10 cellular contexts compared by ENCODE assay signal in genomic region chr1:91827094-91828006, GRCh38. TPM values are rescaled to one million over a fixed set of nuclear protein-coding genes. Genes with fewer than 3 reads are reported as not detected.
A peak's percentile ranks its signal among the peaks of the same experiment; 100 is the strongest.
DNase-seq lines count a peak whose midpoint lies in the region; ATAC-seq, FAIRE-seq and TF ChIP-seq lines count a peak whose summit lies in the region.
"Had no signal": no experiment of that assay in that cellular context is flagged by ENCODE, and none has a peak within 500 bp of the region (broad histone marks: within the 10 kb centered on the region; RNA-seq: fewer than 3 reads in every experiment).

No MANE protein-coding gene starts in this region.

- H3K27me3 ChIP-seq in HepG2 (ENCODE audit: control insufficient read depth in 1 of 2, insufficient read depth in 2 of 2, low read length in 2 of 2) (no peaks in the 10 kb centered on the region), suprapubic skin (no peaks in the 10 kb centered on the region)
- H3K27me3 ChIP-seq: neutrophil had no signal

- H3K79me2 ChIP-seq in HepG2 (ENCODE audit: insufficient read depth, low read length), result peaks cover 80% of the 10 kb centered on the region

- TF ChIP-seq RAD21 in HepG2 (CRISPR knock-in tag; IDR thresholded peaks at IDR 0.05), result no peak

- peak overlapping the region; percentile 84 for H3K9ac ChIP-seq in HepG2 (ENCODE audit: insufficient read depth, low read depth, low read length)

- in situ Hi-C loops in HepG2 (cut with HindIII; ENCODE audit: extremely low pct_ligation_motif_present, low pct_unique_long_range_greater_than_20kb), result no loop called here

- peak; percentile 91 to 92; a peak in 3 of 4 replicates for TF ChIP-seq EP300 in HepG2 (IDR thresholded peaks at IDR 0.05; ENCODE audit: low read depth in 2 of 2, low read length in 2 of 2)
- TF ChIP-seq EP300 in HepG2 (CRISPR knock-in tag; IDR thresholded peaks at IDR 0.05; ENCODE audit: borderline replicate concordance), result peak; percentile 81
- peak; percentile 61 for TF ChIP-seq EP300 in suprapubic skin (IDR thresholded peaks at IDR 0.05)

- BruUV-seq in HepG2 (replicated peaks; lab: Mats Ljungman, UMichigan), result no TSS peak

- H3K4me1 ChIP-seq in HepG2 (ENCODE audit: insufficient read depth, low read length) (peaks cover 99% of the 10 kb centered on the region), suprapubic skin (peaks cover 58% of the 10 kb centered on the region)

- TF ChIP-seq POLR2A in HepG2 (IDR thresholded peaks at IDR 0.05; ENCODE audit: insufficient read depth in 1 of 2, low read depth in 2 of 2, low read length in 2 of 2), result peak; percentile 54 to 57; a peak in 3 of 4 replicates
- no peak for TF ChIP-seq POLR2A in suprapubic skin (IDR thresholded peaks at IDR 0.05)

- no peaks in the 10 kb centered on the region for H3K9me3 ChIP-seq in HepG2 (ENCODE audit: low read length)
- no peaks in the 10 kb centered on the region for H3K9me3 ChIP-seq in suprapubic skin
- H3K9me3 ChIP-seq: neutrophil had no signal

- intact Hi-C loops in HepG2 (cut with micrococcal nuclease; ENCODE audit: unreplicated experiment), result loop anchor here (2.0 to 5.0 kb wide), 2 partner anchors 57 to 325 kb away; partner anchors contain the start of gene CDC7

- H2AFZ ChIP-seq in HepG2 (ENCODE audit: low read length), result no peak overlapping the region

- under 1% methylated on average over 15 of the region's 15 CpGs for WGBS in HepG2 (ENCODE audit: low lambda C conversion rate)
- WGBS in suprapubic skin, result 50% methylated on average over 15 of the region's 15 CpGs

- H4K20me1 ChIP-seq in HepG2 (ENCODE audit: insufficient read depth, low read length), result no peaks in the 10 kb centered on the region

- H3K36me3 ChIP-seq in HepG2 (replicated peaks in 1 of 2; ENCODE audit: control insufficient read depth in 1 of 2, insufficient read depth in 2 of 2, low read length in 2 of 2) (peaks cover 0 to 3% of the 10 kb centered on the region in 2 experiments; a peak in 2 of 5 replicates), suprapubic skin (no peaks in the 10 kb centered on the region)
- H3K36me3 ChIP-seq: neutrophil had no signal

- ATAC-seq in HepG2, result peak; percentile 87
- no peak for ATAC-seq in GM21723 (IDR thresholded peaks at IDR 0.05; ENCODE audit: unreplicated experiment)

- POLR2A ChIA-PET in HepG2 (lab: Yijun Ruan, JAX), result interaction anchor here (0.8 to 4.3 kb wide), 13 partner anchors 8 to 58 kb away, joined by 3 to 26 read pairs (median 5); partner anchors contain the start of gene TGFBR3

- TF ChIP-seq CTCF in HepG2 (CRISPR knock-in tag; IDR thresholded peaks at IDR 0.05) (no peak), suprapubic skin (IDR thresholded peaks at IDR 0.05) (no peak)

- peak; percentile 94 for FAIRE-seq in HepG2 (lab: Jason Lieb, UNC)

- H3K27ac ChIP-seq in HepG2 (ENCODE audit: extremely low read length, insufficient read depth, low read length) (peak overlapping the region; percentile 97), suprapubic skin (peak overlapping the region; percentile 75)
- H3K27ac ChIP-seq: neutrophil had no signal

- peak overlapping the region in 1 of 3 experiments; percentile 58; a peak in 2 of 6 replicates for H3K4me3 ChIP-seq in HepG2 (replicated peaks in 1 of 3; ENCODE audit: insufficient read depth in 1 of 3, low read depth in 2 of 3, low read length in 3 of 3)
- no peak overlapping the region for H3K4me3 ChIP-seq in suprapubic skin

- DNase-seq in NCI-H748 (lab: John Stamatoyannopoulos, UW; ENCODE audit: unreplicated experiment) (peak; percentile 22), NCI-H748 treated with DMSO at 0.1 percent for 48 hours (lab: John Stamatoyannopoulos, UW) (no peak), HepG2 (ENCODE audit: low spot score) (peak; percentile 99), suprapubic skin (ENCODE audit: low spot score in 2 of 2) (peak in 1 of 2 donors; percentile 78), iPS-NIHi7 (ENCODE audit: extremely low spot score) (no peak)
- peak; percentile 23 for DNase-seq in central memory CD4-positive, alpha-beta T cell
- no peak for DNase-seq in NK-92 treated with Interleukin-12 subunit alpha and Interleukin-12 subunit beta, amount 100 ng/mL, for 24 hours (lab: John Stamatoyannopoulos, UW)
- DNase-seq: activated CD4-positive, alpha-beta T cell treated with anti-CD3 and anti-CD28 coated beads for 1 hour had no signal

- CTCF ChIA-PET in HepG2 (lab: Yijun Ruan, JAX; ENCODE audit: low intra/inter-chr PET ratio, low total read pairs), result no interaction called here

- H3K4me2 ChIP-seq in HepG2 (ENCODE audit: low read depth, low read length), result peak overlapping the region; percentile 92

TF ChIP-seq in HepG2, 621 proteins besides CTCF, POLR2A, EP300 and RAD21 (continues in another document):
- TF ChIP-seq, protein P1, sequence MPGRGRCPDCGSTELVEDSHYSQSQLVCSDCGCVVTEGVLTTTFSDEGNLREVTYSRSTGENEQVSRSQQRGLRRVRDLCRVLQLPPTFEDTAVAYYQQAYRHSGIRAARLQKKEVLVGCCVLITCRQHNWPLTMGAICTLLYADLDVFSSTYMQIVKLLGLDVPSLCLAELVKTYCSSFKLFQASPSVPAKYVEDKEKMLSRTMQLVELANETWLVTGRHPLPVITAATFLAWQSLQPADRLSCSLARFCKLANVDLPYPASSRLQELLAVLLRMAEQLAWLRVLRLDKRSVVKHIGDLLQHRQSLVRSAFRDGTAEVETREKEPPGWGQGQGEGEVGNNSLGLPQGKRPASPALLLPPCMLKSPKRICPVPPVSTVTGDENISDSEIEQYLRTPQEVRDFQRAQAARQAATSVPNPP (CRISPR knock-in tag; IDR thresholded peaks at IDR 0.05), result no peak
- TF ChIP-seq, protein P2, sequence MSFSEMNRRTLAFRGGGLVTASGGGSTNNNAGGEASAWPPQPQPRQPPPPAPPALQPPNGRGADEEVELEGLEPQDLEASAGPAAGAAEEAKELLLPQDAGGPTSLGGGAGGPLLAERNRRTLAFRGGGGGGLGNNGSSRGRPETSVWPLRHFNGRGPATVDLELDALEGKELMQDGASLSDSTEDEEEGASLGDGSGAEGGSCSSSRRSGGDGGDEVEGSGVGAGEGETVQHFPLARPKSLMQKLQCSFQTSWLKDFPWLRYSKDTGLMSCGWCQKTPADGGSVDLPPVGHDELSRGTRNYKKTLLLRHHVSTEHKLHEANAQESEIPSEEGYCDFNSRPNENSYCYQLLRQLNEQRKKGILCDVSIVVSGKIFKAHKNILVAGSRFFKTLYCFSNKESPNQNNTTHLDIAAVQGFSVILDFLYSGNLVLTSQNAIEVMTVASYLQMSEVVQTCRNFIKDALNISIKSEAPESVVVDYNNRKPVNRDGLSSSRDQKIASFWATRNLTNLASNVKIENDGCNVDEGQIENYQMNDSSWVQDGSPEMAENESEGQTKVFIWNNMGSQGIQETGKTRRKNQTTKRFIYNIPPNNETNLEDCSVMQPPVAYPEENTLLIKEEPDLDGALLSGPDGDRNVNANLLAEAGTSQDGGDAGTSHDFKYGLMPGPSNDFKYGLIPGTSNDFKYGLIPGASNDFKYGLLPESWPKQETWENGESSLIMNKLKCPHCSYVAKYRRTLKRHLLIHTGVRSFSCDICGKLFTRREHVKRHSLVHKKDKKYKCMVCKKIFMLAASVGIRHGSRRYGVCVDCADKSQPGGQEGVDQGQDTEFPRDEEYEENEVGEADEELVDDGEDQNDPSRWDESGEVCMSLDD (CRISPR knock-in tag; IDR thresholded peaks at IDR 0.05; ENCODE audit: borderline replicate concordance), result no peak
- TF ChIP-seq SIN3B (IDR thresholded peaks at IDR 0.05; ENCODE audit: low read length) (0 out of 2 replicates have a peak, but pooled peaks have one; percentile 12), TCF7L2 (IDR thresholded peaks at IDR 0.05; ENCODE audit: low read depth, low read length) (peak; percentile 76), SALL2 (CRISPR knock-in tag; IDR thresholded peaks at IDR 0.05) (no peak), PHF21A (CRISPR knock-in tag; IDR thresholded peaks at IDR 0.05) (peak; percentile 80), SATB2 (CRISPR knock-in tag; IDR thresholded peaks at IDR 0.05) (no peak), FOXC1 (CRISPR knock-in tag; IDR thresholded peaks at IDR 0.05; ENCODE audit: borderline replicate concordance) (0 out of 2 replicates have a peak, but pooled peaks have one; percentile 28), PTBP1 (IDR thresholded peaks at IDR 0.05; ENCODE audit: low read depth, low read length, poor library complexity, severe bottlenecking) (no peak), ZNF562 (CRISPR knock-in tag; IDR thresholded peaks at IDR 0.05; ENCODE audit: borderline replicate concordance) (no peak)

RNA-seq across cellular contexts. Expression of gene TGFBR3, which starts 58.6 kb away (rescaled TPM):
- total RNA-seq in HepG2 (2016; rRNA removed; fragmentation: Illumina TruSeq; extraction: Trizol) (44.8 and 76.5 TPM in 2 replicates), suprapubic skin (100 to 1,000 TPM in 2 of 4 donors, 10 to 100 TPM in 2; 91.3 to 131 (median 114) TPM)
- 8.1 TPM in 2 replicates for total RNA-seq in HepG2 (2016; cell fraction: cytosol; rRNA removed; fragmentation: Illumina TruSeq; extraction: Trizol; ENCODE audit: low read depth)
- total RNA-seq in HepG2 (2016; cell fraction: insoluble cytoplasmic fraction; rRNA removed; fragmentation: Illumina TruSeq; extraction: Trizol), result 37.2 and 78.5 TPM in 2 replicates
- total RNA-seq in HepG2 (2016; cell fraction: membrane; rRNA removed; fragmentation: Illumina TruSeq; extraction: Trizol), result 23.2 and 23.6 TPM in 2 replicates
- 92.0 and 99.3 TPM in 2 replicates for total RNA-seq in HepG2 (2016; cell fraction: nucleus; rRNA removed; fragmentation: Illumina TruSeq; extraction: Trizol)
- polyA plus RNA-seq in HepG2 (2011; rRNA removed), result 146 and 195 TPM in 2 replicates
- polyA plus RNA-seq in HepG2 (2011; cell fraction: cytosol; rRNA removed), result 160 and 165 TPM in 2 replicates
- 88.3 and 110 TPM in 2 replicates for polyA plus RNA-seq in HepG2 (2011; cell fraction: nucleus; rRNA removed)
- polyA plus RNA-seq in HepG2 (2012), result 94.7 and 114 TPM in 2 replicates
- 1.5 and 1.6 TPM in 2 replicates for polyA plus RNA-seq in HepG2 (2016; cell fraction: cytosol; fragmentation: Illumina TruSeq; extraction: Trizol; ENCODE audit: low read depth)
- polyA plus RNA-seq in HepG2 (2016; cell fraction: insoluble cytoplasmic fraction; fragmentation: Illumina TruSeq; extraction: Trizol; ENCODE audit: low read depth), result 26.7 and 28.7 TPM in 2 replicates
- 5.7 and 6.6 TPM in 2 replicates for polyA plus RNA-seq in HepG2 (2016; cell fraction: membrane; fragmentation: Illumina TruSeq; extraction: Trizol; ENCODE audit: low read depth)
- 66.6 and 67.2 TPM in 2 replicates for polyA plus RNA-seq in HepG2 (2016; cell fraction: nucleus; fragmentation: Illumina TruSeq; extraction: Trizol; ENCODE audit: insufficient read depth, low read depth)
- 82.3 and 729 TPM in 2 replicates for polyA minus RNA-seq in HepG2 (2011; rRNA and poly(A)+ RNA removed; ENCODE audit: low replicate concordance)
- 295 and 307 TPM in 2 replicates for polyA minus RNA-seq in HepG2 (2011; cell fraction: cytosol; rRNA and poly(A)+ RNA removed)
- 324 and 354 TPM in 2 replicates for polyA minus RNA-seq in HepG2 (2011; cell fraction: nucleus; rRNA and poly(A)+ RNA removed)

Comparison
In these comparisons a context has a peak if more than half of its experiments do, and no peak if none do; other contexts are left out.
1. DNase-seq: peak in NCI-H748 (single experiment), central memory CD4-positive, alpha-beta T cell (single experiment) and HepG2 (single experiment); none in NCI-H748 treated with DMSO at 0.1 percent for 48 hours (single experiment), NK-92 treated with Interleukin-12 subunit alpha and Interleukin-12 subunit beta, amount 100 ng/mL, for 24 hours (single experiment) and iPS-NIHi7 (single experiment).
2. POLR2A ChIP-seq: peak in HepG2 (2 of 2); none in suprapubic skin (0 of 2).